Comparison of ENCODE assay signal across 1 cellular context in genomic region chrX:2243913-2244460, GRCh38.
TF ChIP-seq lines count a peak whose summit lies in the region.

No MANE protein-coding gene starts in this region.

TF ChIP-seq in IMR-90, 13 proteins besides CTCF, POLR2A, EP300 and RAD21 (continued from another document):
- TF ChIP-seq ELK1 (IDR thresholded peaks at IDR 0.05; ENCODE audit: borderline replicate concordance, low read depth, low read length) = no peak
- no peak for TF ChIP-seq USF2 (IDR thresholded peaks at IDR 0.05; ENCODE audit: low read depth, low read length)
- TF ChIP-seq MXI1 (IDR thresholded peaks at IDR 0.05; ENCODE audit: borderline replicate concordance, low read depth, low read length) = no peak
- TF ChIP-seq RCOR1 (IDR thresholded peaks at IDR 0.05; ENCODE audit: insufficient replicate concordance, low read length) = no peak
- TF ChIP-seq CHD1 (IDR thresholded peaks at IDR 0.05; ENCODE audit: low read depth, low read length) = no peak
- TF ChIP-seq MAZ (IDR thresholded peaks at IDR 0.05; ENCODE audit: borderline replicate concordance, low read depth, low read length) = no peak
- no peak for TF ChIP-seq NFE2L2 (IDR thresholded peaks at IDR 0.05; ENCODE audit: low read depth, low read length)
